Comparison of ENCODE assay signal across 12 cellular contexts in the genomic region with DNA sequence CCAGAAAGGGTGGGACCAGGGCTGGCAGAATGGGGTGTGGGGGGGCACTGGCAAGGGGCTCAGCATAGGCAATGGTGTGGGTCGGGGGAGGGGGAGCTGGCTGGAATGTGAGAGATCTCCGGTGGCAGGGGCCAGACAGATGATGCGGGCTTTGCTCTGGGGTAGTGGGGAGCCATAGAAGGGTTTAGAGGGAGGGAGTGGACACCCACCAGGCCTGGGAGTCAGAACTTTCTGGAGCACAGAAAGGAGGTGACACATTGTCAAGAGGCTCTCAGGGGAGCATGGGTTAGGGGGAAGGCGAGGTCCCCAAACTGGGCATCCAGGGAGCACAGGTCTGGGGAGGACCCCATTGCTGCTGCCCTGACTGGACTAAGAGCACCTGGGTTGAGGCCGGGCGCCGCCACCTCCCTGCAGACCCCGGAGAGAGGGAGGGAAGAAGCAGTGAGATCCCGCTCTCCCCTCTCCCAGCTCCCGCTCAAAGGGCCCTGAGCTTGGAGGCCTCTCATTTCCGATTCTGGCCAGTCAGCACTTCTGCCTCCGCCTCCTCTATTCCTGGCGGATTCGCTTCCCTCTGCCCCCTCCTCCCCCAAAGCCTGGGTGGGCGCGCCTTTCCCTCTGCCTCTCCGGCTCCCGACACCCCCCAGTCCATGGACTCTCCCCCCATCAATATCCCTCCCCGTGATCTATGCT. TPM values are rescaled to one million over a fixed set of nuclear protein-coding genes. Genes with fewer than 3 reads are reported as not detected.
A peak's percentile ranks its signal among the peaks of the same experiment; 100 is the strongest.
DNase-seq lines count a peak whose midpoint lies in the region; ATAC-seq, FAIRE-seq and TF ChIP-seq lines count a peak whose summit lies in the region.
"Had no signal": no experiment of that assay in that cellular context is flagged by ENCODE, and none has a peak within 500 bp of the region (broad histone marks: within the 10 kb centered on the region; RNA-seq: fewer than 3 reads in every experiment).

No MANE protein-coding gene starts in this region.

- WGBS in transverse colon (ENCODE audit: low coverage in 1 of 2), 2 donors, result 59% methylated on average over 19 of the region's 19 CpGs; no CpG with 5 or more reads in 1 of the 2 donors

- DNase-seq in adipocyte (ENCODE audit: low read depth) (no peak), cardiac muscle cell (ENCODE audit: low read depth in 1 of 2, low spot score in 1 of 2) (peak; percentile 54 to 74), transverse colon (no peak), activated gamma-delta T cell (lab: John Stamatoyannopoulos, UW) (no peak), RCC 7860 (ENCODE audit: low spot score) (no peak), NCI-H1417 (lab: John Stamatoyannopoulos, UW) (no peak)
- DNase-seq: activated naive CD8-positive, alpha-beta T cell treated with anti-CD3 and anti-CD28 coated beads for 36 hours; NCI-H2029 treated with DMSO at 0.1 percent for 48 hours; T1000 had no signal

- H3K9me3 ChIP-seq in adipocyte (ENCODE audit: control insufficient read depth, low read length) (no peaks in the 10 kb centered on the region), cardiac muscle cell (ENCODE audit: low read depth) (no peaks in the 10 kb centered on the region), transverse colon (no peaks in the 10 kb centered on the region)

- FAIRE-seq in RCC 7860 (lab: Jason Lieb, UNC), result no peak
- FAIRE-seq: keratinocyte had no signal

- H3K4me3 Mint-ChIP-seq in nephron, result peak overlapping the region; percentile 52 to 75 (median 63)
- H3K4me3 Mint-ChIP-seq: activated naive CD8-positive, alpha-beta T cell treated with anti-CD3 and anti-CD28 coated beads for 36 hours had no signal

- H3K36me3 ChIP-seq in adipocyte (ENCODE audit: control insufficient read depth, insufficient read depth, low read length, severe bottlenecking) (peaks cover 55% of the 10 kb centered on the region), cardiac muscle cell (peaks cover 1% of the 10 kb centered on the region), transverse colon (peaks cover 0 to 28% (median 4%) of the 10 kb centered on the region in 4 donors)

- TF ChIP-seq CTCF in cardiac muscle cell (IDR thresholded peaks at IDR 0.05; ENCODE audit: low read depth, low read length), result no peak
- TF ChIP-seq CTCF in nephron (IDR thresholded peaks at IDR 0.05; ENCODE audit: unreplicated experiment in 3 of 3), result no peak
- TF ChIP-seq CTCF in transverse colon (IDR thresholded peaks at IDR 0.05), result no peak

- H3K4me1 ChIP-seq in adipocyte (ENCODE audit: control insufficient read depth, insufficient read depth, low read length), result peaks cover 34% of the 10 kb centered on the region
- peaks cover 27% of the 10 kb centered on the region for H3K4me1 ChIP-seq in cardiac muscle cell (ENCODE audit: low read depth)
- H3K4me1 ChIP-seq in transverse colon, result peaks cover 17 to 40% (median 29%) of the 10 kb centered on the region in 4 donors

- in situ Hi-C loops in transverse colon (cut with MboI; ENCODE audit: low pct_ligation_motif_present in 1 of 4, low pct_unique_long_range_greater_than_20kb in 1 of 4, low sequenced_read_pairs in 3 of 4), result no loop called here

- no peaks in the 10 kb centered on the region for H3K27me3 ChIP-seq in adipocyte (replicated peaks; ENCODE audit: control insufficient read depth, insufficient read depth, low read length)
- H3K27me3 ChIP-seq in cardiac muscle cell, result peaks cover 33% of the 10 kb centered on the region
- no peaks in the 10 kb centered on the region for H3K27me3 ChIP-seq in transverse colon

- no peak for TF ChIP-seq POLR2A in transverse colon (IDR thresholded peaks at IDR 0.05)

- H3K4me3 ChIP-seq in adipocyte (ENCODE audit: low read length) (no peak overlapping the region), cardiac muscle cell (no peak overlapping the region), transverse colon (no peak overlapping the region)

- intact Hi-C loops in transverse colon (cut with DNase I; ENCODE audit: low total_unique reads), result no loop called here

- peaks cover 11% of the 10 kb centered on the region for H3K27me3 Mint-ChIP-seq in nephron (ENCODE audit: low read depth)
- H3K27me3 Mint-ChIP-seq: activated naive CD8-positive, alpha-beta T cell treated with anti-CD3 and anti-CD28 coated beads for 36 hours had no signal

- TF ChIP-seq EP300 in transverse colon (IDR thresholded peaks at IDR 0.05; ENCODE audit: low read depth), result no peak

- H3K27ac ChIP-seq in cardiac muscle cell, result no peak overlapping the region
- peak overlapping the region; percentile 79 to 87 (median 84) for H3K27ac ChIP-seq in transverse colon

- H3K36me3 Mint-ChIP-seq in nephron (ENCODE audit: low read depth), result peaks cover 9% of the 10 kb centered on the region

- H3K9ac ChIP-seq in adipocyte (ENCODE audit: low read length), result peak overlapping the region; percentile 54

- H3K27ac Mint-ChIP-seq in nephron, result peak overlapping the region; percentile 98 to 100 (median 98)
- H3K27ac Mint-ChIP-seq: activated naive CD8-positive, alpha-beta T cell treated with anti-CD3 and anti-CD28 coated beads for 36 hours had no signal

- H3K9me3 Mint-ChIP-seq in nephron, result no peaks in the 10 kb centered on the region
- H3K9me3 Mint-ChIP-seq: activated naive CD8-positive, alpha-beta T cell treated with anti-CD3 and anti-CD28 coated beads for 36 hours had no signal

- no peak for ATAC-seq in HG03565 (IDR thresholded peaks at IDR 0.05; ENCODE audit: unreplicated experiment)

- H3K4me1 Mint-ChIP-seq in nephron, result peaks cover 36% of the 10 kb centered on the region
- H3K4me1 Mint-ChIP-seq: activated naive CD8-positive, alpha-beta T cell treated with anti-CD3 and anti-CD28 coated beads for 36 hours had no signal

RNA-seq across cellular contexts. Expression of a gene that starts 21.6 kb away (rescaled TPM):
- total RNA-seq in cardiac muscle cell (0.63 TPM in 1 of 2 replicates, not detected in the other), transverse colon (100 to 1,000 TPM in 1 of 4 donors, 10 to 100 TPM in 3; 18.7 to 100 (median 85.5) TPM)
- 0.22 and 0.75 TPM in 2 replicates for polyA plus RNA-seq in cardiac muscle cell
- polyA plus RNA-seq: keratinocyte had no signal

RNA-seq across cellular contexts. Expression of a gene that starts 24.5 kb away (rescaled TPM):
- total RNA-seq in cardiac muscle cell (not detected in 2 replicates), transverse colon (10 to 100 TPM in 1 of 4 donors, 1 to 10 TPM in 1, not detected in 2; 4.1 to 15.3 TPM)
- polyA plus RNA-seq in cardiac muscle cell, result not detected in 2 replicates
- total RNA-seq: activated naive CD8-positive, alpha-beta T cell treated with anti-CD3 and anti-CD28 coated beads for 36 hours had no signal
- polyA plus RNA-seq: keratinocyte had no signal

RNA-seq across cellular contexts. Expression of a gene that starts 41.7 kb away (rescaled TPM):
- total RNA-seq in cardiac muscle cell (16.2 and 19.4 TPM in 2 replicates), transverse colon (10 to 100 TPM in 2 of 4 donors, 1 to 10 TPM in 2; 7.2 to 13.5 (median 10.8) TPM)
- polyA plus RNA-seq in cardiac muscle cell, result 15.1 and 21.0 TPM in 2 replicates

RNA-seq across cellular contexts. Expression of a gene that starts 47.4 kb away (rescaled TPM):
- total RNA-seq in cardiac muscle cell, result 45.5 and 68.5 TPM in 2 replicates
- polyA plus RNA-seq in cardiac muscle cell, result 48.6 and 70.7 TPM in 2 replicates
- total RNA-seq in transverse colon, result 100 to 1,000 TPM in 1 of 4 donors, 10 to 100 TPM in 3; 29.1 to 107 (median 35.3) TPM

Comparison
In these comparisons a context has a peak if more than half of its experiments do, and no peak if none do; other contexts are left out.
1. DNase-seq: peak in cardiac muscle cell (2 of 2); none in adipocyte (single experiment), transverse colon (single experiment), activated gamma-delta T cell (single experiment), RCC 7860 (single experiment) and NCI-H1417 (0 of 3).
2. RNA of a gene that starts 21.6 kb away (total RNA-seq): 18.7 to 100 TPM in transverse colon; 0.63 TPM in cardiac muscle cell; every median in the first group is over 10 times any median in the second.